8 cellular contexts compared by ENCODE assay signal in the genomic region with DNA sequence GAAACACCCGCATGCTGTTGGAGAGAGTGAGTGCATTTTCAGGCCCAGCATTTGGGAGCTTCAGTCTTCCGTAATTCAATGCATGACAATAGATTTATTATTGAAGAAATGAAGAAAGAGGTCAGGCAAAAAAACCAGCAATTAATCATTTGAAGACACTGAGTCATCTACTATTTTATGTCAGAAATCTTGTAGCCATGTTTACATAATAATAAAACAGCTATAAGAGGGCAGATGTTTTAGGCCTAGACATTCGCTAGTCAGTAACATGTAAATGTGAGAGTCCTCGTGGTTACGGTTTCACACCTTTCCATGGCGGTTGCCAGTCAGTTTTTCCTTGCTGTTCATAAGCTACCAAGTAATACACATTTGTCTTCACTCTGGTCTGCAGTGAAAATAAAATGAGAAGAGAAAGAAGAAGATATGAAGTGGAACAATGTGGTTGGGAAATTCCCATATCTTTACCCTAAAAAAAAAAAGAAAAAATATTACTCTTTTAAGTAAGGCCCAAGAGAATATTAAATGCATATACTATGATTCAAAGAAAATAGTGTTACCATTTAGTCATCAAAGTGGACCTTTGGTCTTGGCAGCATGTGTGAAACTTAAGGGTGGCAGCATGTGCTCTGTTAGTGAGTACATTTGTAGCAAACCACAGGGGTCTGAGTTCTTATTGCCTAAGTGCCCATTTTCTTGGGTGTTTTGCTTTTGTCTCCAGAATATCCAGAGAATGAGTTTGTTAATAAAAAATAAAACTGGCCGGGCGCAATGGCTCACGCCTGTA.
DNase-seq lines count a peak whose midpoint lies in the region; ATAC-seq and TF ChIP-seq lines count a peak whose summit lies in the region.

No MANE protein-coding gene starts in this region.

- H3K9me3 ChIP-seq in tibial artery, result no peaks in the 10 kb centered on the region

- no peak for TF ChIP-seq CTCF in RWPE1 (conservative IDR thresholded peaks at IDR 0.05; ENCODE audit: low read depth)
- no peak for TF ChIP-seq CTCF in choroid plexus epithelial cell (conservative IDR thresholded peaks at IDR 0.05; ENCODE audit: low read depth, low read length)
- no peak for TF ChIP-seq CTCF in tibial artery (IDR thresholded peaks at IDR 0.05)

- no peaks in the 10 kb centered on the region for H3K27me3 ChIP-seq in tibial artery

- peak; percentile 91 for ATAC-seq in GM18858 (IDR thresholded peaks at IDR 0.05; ENCODE audit: unreplicated experiment)
- peak; percentile 83 for ATAC-seq in HG02763 (IDR thresholded peaks at IDR 0.05; ENCODE audit: unreplicated experiment)

- peaks cover 0 to 79% (median 28%) of the 10 kb centered on the region in 4 donors for H3K4me1 ChIP-seq in tibial artery

- H3K36me3 ChIP-seq in tibial artery, result no peaks in the 10 kb centered on the region

- POLR2A ChIA-PET in RWPE1 (lab: Yijun Ruan, JAX; ENCODE audit: low non-redundant PET), result no interaction called here

- intact Hi-C loops in tibial artery (cut with DNase I; ENCODE audit: low total_unique reads), result no loop called here

- CTCF ChIA-PET in RWPE1 (lab: Yijun Ruan, JAX), result interaction anchor here (1.3 kb wide), 1 partner anchor 381 kb away, joined by 6 read pairs; no protein-coding TSS in a partner anchor

- DNase-seq in RWPE1 (ENCODE audit: low spot score) (peak; percentile 13), choroid plexus epithelial cell (ENCODE audit: low read depth) (peak; percentile 91), iPS-NIHi7 (ENCODE audit: extremely low spot score) (no peak), tibial artery (no peak), NCI-H2081 treated with DMSO at 0.1 percent for 48 hours (lab: John Stamatoyannopoulos, UW) (no peak)
- DNase-seq in stimulated activated CD4-positive, alpha-beta T cell treated with anti-CD3 and anti-CD28 coated beads, TNF-alpha, amount 100 ng/mL, for 1 hour (ENCODE audit: low read depth in 3 of 3, low spot score in 1 of 3), result peak in 2 of 3 donors; percentile 19 to 30

- H3K27ac ChIP-seq in RWPE1 (no peak overlapping the region), tibial artery (no peak overlapping the region)

- H3K4me3 ChIP-seq in choroid plexus epithelial cell (ENCODE audit: low read depth, low read length) (no peak overlapping the region), tibial artery (no peak overlapping the region)

Comparison
In these comparisons a context has a peak if more than half of its experiments do, and no peak if none do; other contexts are left out.
1. DNase-seq: peak in RWPE1 (single experiment), choroid plexus epithelial cell (single experiment) and stimulated activated CD4-positive, alpha-beta T cell treated with anti-CD3 and anti-CD28 coated beads, TNF-alpha, amount 100 ng/mL, for 1 hour (2 of 3); none in iPS-NIHi7 (single experiment), tibial artery (0 of 2) and NCI-H2081 treated with DMSO at 0.1 percent for 48 hours (single experiment).